19 cellular contexts compared by ENCODE assay signal in the genomic region with DNA sequence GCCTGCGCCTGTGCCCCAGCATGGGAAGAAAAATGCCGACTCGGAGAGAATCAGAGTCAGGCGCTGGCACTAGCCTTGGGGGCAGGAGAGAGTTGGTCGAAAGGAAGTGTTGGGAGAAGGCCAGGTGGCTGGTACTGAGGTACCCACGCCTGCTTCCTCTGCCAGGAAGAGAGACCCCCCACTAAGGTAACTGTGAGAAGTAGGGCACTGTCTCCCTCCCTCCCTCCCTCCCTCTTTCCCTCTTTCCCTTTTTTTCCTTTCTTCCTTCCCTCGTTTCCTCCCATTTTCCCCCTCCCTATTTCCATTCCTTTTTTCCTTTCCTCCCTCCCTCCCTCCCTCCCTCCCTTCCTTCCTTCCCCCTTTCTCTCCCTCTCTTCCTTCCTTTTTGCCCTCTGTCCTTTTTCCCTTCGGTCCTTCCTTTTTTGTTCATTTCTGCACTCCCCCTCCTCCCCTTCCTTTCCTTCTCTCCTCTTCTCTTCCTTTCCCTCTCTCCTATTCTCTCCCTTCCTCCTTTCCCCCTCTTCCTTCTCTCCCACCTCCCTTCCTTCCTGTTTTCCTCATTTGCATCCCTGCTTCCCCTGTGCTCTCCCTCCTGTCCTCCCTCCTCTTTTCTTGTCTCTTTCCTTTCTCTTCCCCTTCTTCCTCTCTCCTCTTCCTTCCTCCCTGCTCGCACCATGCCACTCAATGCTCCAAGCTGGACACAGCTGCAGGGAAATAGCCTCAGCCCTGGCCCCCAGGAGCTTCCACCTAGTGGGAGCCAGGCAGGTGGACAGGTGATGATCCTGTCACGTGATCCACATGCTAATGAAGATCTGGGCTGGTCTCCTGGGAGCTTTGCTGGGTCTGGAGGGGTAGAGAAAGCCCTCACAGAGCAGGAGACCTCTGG.
DNase-seq lines count a peak whose midpoint lies in the region; TF ChIP-seq lines count a peak whose summit lies in the region.
"Had no signal": no experiment of that assay in that cellular context is flagged by ENCODE, and none has a peak within 500 bp of the region (broad histone marks: within the 10 kb centered on the region; RNA-seq: fewer than 3 reads in every experiment).

No MANE protein-coding gene starts in this region.

- peaks cover 14% of the 10 kb centered on the region for H3K4me1 Mint-ChIP-seq in endodermal cell
- H3K4me1 Mint-ChIP-seq: B cell, naive B cell had no signal

- H3K27ac Mint-ChIP-seq in endodermal cell, result no peak overlapping the region
- H3K27ac Mint-ChIP-seq: B cell, memory B cell had no signal

- no peaks in the 10 kb centered on the region for H3K36me3 Mint-ChIP-seq in endodermal cell (ENCODE audit: low read depth)
- H3K36me3 Mint-ChIP-seq: memory B cell had no signal

- peaks cover 26% of the 10 kb centered on the region for H3K27me3 ChIP-seq in endodermal cell (ENCODE audit: control insufficient read depth, insufficient read depth, low read length, poor library complexity, severe bottlenecking)

- TF ChIP-seq CTCF in endodermal cell (conservative IDR thresholded peaks at IDR 0.05), result peak; percentile 29

- H3K27me3 Mint-ChIP-seq in endodermal cell (ENCODE audit: insufficient read depth), result peaks cover 9% of the 10 kb centered on the region

- H3K9ac ChIP-seq in endodermal cell (ENCODE audit: extremely low read depth, low read length, poor library complexity, severe bottlenecking), result no peak overlapping the region

- no peaks in the 10 kb centered on the region for H3K9me3 ChIP-seq in endodermal cell (ENCODE audit: control insufficient read depth, low read length)
- H3K9me3 ChIP-seq: pancreas, transverse colon had no signal

- DNase-seq in COR-L47 (lab: John Stamatoyannopoulos, UW) (peak; percentile 53), DMS153 treated with DMSO at 0.1 percent for 48 hours (lab: John Stamatoyannopoulos, UW; ENCODE audit: unreplicated experiment) (peak; percentile 16), NCI-H345 (lab: John Stamatoyannopoulos, UW) (peak; percentile 61), endodermal cell (peak; percentile 85), NOMO-1 (lab: John Stamatoyannopoulos, UW; ENCODE audit: unreplicated experiment in 2 of 2) (no peak), GDM1 (lab: John Stamatoyannopoulos, UW) (no peak)
- DNase-seq in activated naive CD4-positive, alpha-beta T cell treated with anti-CD3 and anti-CD28 coated beads, Interleukin-2, amount 50 U/mL, for 16 hours, result no peak
- DNase-seq: activated CD4-positive, alpha-beta T cell treated with anti-CD3 and anti-CD28 coated beads, Interleukin-2, amount 50 U/mL, for 1 hour; caudate nucleus; dorsolateral prefrontal cortex; foreskin fibroblast; naive B cell; NCI-H187 treated with DMSO at 0.1 percent for 48 hours; stimulated activated naive CD4-positive, alpha-beta T cell; transverse colon had no signal

- WGBS in endodermal cell (ENCODE audit: insufficient coverage in 1 of 2, insufficient read length in 1 of 2), 2 experiments, result 71 to 85% methylated on average over 2 to 10 of the region's 10 CpGs

- no peaks in the 10 kb centered on the region for H3K4me1 ChIP-seq in endodermal cell (ENCODE audit: control insufficient read depth, insufficient read depth, low read length)
- H3K4me1 ChIP-seq: pancreas, transverse colon had no signal

- no peaks in the 10 kb centered on the region for H3K9me3 Mint-ChIP-seq in endodermal cell

- H3K27ac ChIP-seq in endodermal cell (ENCODE audit: low read depth, low read length), result no peak overlapping the region
- H3K27ac ChIP-seq: dorsolateral prefrontal cortex, epithelial cell of prostate, pancreas, transverse colon had no signal

- H3K4me3 ChIP-seq in endodermal cell (ENCODE audit: low read length), result no peak overlapping the region
- H3K4me3 ChIP-seq: dorsolateral prefrontal cortex, pancreas, transverse colon had no signal

- H3K4me3 Mint-ChIP-seq in endodermal cell, result no peak overlapping the region
- H3K4me3 Mint-ChIP-seq: B cell, memory B cell, naive B cell had no signal

- no peaks in the 10 kb centered on the region for H3K36me3 ChIP-seq in endodermal cell (ENCODE audit: control insufficient read depth, insufficient read depth, low read length)
- H3K36me3 ChIP-seq: pancreas, transverse colon had no signal

Comparison
In these comparisons a context has a peak if more than half of its experiments do, and no peak if none do; other contexts are left out.
1. DNase-seq: peak in COR-L47 (single experiment), DMS153 treated with DMSO at 0.1 percent for 48 hours (single experiment), NCI-H345 (single experiment) and endodermal cell (single experiment); none in NOMO-1 (0 of 2), activated naive CD4-positive, alpha-beta T cell treated with anti-CD3 and anti-CD28 coated beads, Interleukin-2, amount 50 U/mL, for 16 hours (single experiment) and GDM1 (single experiment).